ENCODE assay signal across 1 cellular context in genomic region chr15:90306560-90306959, GRCh38.
TF ChIP-seq lines count a peak whose summit lies in the region.

No MANE protein-coding gene starts in this region.

TF ChIP-seq in HepG2, 621 proteins besides CTCF, POLR2A, EP300 and RAD21:
- no peak for TF ChIP-seq ZNF225 (CRISPR knock-in tag; IDR thresholded peaks at IDR 0.05)
- TF ChIP-seq CCDC6 (CRISPR knock-in tag; IDR thresholded peaks at IDR 0.05): no peak
- no peak for TF ChIP-seq ZNF550 (CRISPR knock-in tag; IDR thresholded peaks at IDR 0.05; ENCODE audit: borderline replicate concordance)
- TF ChIP-seq SAP130 (CRISPR knock-in tag; IDR thresholded peaks at IDR 0.05; ENCODE audit: low read depth): no peak
- TF ChIP-seq ZNF232 (CRISPR knock-in tag; IDR thresholded peaks at IDR 0.05; ENCODE audit: borderline replicate concordance): no peak
- no peak for TF ChIP-seq SP140L (CRISPR knock-in tag; IDR thresholded peaks at IDR 0.05; ENCODE audit: borderline replicate concordance)
- no peak for TF ChIP-seq ZBTB44 (CRISPR knock-in tag; IDR thresholded peaks at IDR 0.05)
- no peak for TF ChIP-seq ZNF282 (IDR thresholded peaks at IDR 0.05; ENCODE audit: partially characterized antibody)
- no peak for TF ChIP-seq HOXA9 (CRISPR knock-in tag; IDR thresholded peaks at IDR 0.05; ENCODE audit: borderline replicate concordance)
- TF ChIP-seq PLRG1 (conservative IDR thresholded peaks at IDR 0.05): no peak
- no peak for TF ChIP-seq MYNN (CRISPR knock-in tag; IDR thresholded peaks at IDR 0.05; ENCODE audit: low read depth)
- TF ChIP-seq LRRFIP1 (CRISPR knock-in tag; conservative IDR thresholded peaks at IDR 0.05): no peak
- no peak for TF ChIP-seq SMC3 (IDR thresholded peaks at IDR 0.05; ENCODE audit: low read length)
- no peak for TF ChIP-seq MZF1 (CRISPR knock-in tag; IDR thresholded peaks at IDR 0.05; ENCODE audit: borderline replicate concordance)
- TF ChIP-seq, protein P1, sequence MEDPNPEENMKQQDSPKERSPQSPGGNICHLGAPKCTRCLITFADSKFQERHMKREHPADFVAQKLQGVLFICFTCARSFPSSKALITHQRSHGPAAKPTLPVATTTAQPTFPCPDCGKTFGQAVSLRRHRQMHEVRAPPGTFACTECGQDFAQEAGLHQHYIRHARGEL (CRISPR knock-in tag; IDR thresholded peaks at IDR 0.05): no peak
- no peak for TF ChIP-seq MAX (IDR thresholded peaks at IDR 0.05)
